In the genomic region with DNA sequence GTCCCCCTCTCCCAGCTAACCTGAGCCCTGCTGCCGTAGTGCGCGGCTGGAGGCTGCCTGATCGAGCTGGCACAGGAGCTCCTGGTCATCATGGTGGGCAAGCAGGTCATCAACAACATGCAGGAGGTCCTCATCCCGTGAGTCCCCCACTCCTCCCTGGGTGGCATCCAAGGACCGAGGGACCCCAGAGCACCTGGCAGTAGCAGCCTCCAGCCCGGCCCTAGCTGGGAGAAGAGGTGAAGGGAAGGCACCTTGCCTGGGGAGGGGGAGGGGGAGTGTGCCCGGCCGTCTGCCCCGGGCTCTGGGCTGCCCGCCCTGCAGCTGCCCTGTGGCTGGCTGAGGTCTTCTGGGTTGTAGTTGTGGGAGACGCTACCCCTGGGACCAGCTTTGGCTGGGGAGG, we compare ENCODE assay signal across 1 cellular context.
TF ChIP-seq lines count a peak whose summit lies in the region.

No MANE protein-coding gene starts in this region.

TF ChIP-seq in HepG2, 621 proteins besides CTCF, POLR2A, EP300 and RAD21:
- TF ChIP-seq STAT5B (CRISPR knock-in tag; IDR thresholded peaks at IDR 0.05) = no peak
- 0 out of 2 replicates have a peak, but pooled peaks have one; percentile 20 for TF ChIP-seq SP2 (CRISPR knock-in tag; IDR thresholded peaks at IDR 0.05)
TF ChIP-seq in HepG2: peak in this region for 1.
